Comparison of ENCODE assay signal across 2 cellular contexts in the genomic region with DNA sequence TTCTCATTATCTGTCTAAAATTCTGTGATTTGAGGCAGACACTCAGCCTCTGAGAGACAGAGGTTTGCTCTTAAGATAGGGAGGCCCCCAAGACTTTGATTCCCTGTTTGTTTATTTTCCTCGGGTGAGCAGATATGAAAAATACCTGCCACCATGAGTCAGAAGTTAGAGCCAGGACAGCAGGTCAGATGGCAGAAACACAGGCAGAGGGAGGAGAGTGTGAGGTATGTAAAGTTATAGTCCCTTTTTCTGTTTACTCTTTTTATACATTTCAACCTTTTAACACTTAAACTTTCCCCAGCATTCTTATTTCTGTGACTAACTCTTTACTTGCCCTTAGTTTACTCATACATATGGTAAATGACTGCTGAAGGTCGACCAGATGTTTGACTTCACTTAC.
TF ChIP-seq lines count a peak whose summit lies in the region.

No MANE protein-coding gene starts in this region.

TF ChIP-seq in A549, 52 proteins besides CTCF, POLR2A, EP300 and RAD21:
- TF ChIP-seq FOSB (CRISPR knock-in tag; IDR thresholded peaks at IDR 0.05): no peak
- TF ChIP-seq, protein P1, sequence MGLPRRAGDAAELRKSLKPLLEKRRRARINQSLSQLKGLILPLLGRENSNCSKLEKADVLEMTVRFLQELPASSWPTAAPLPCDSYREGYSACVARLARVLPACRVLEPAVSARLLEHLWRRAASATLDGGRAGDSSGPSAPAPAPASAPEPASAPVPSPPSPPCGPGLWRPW (IDR thresholded peaks at IDR 0.05): no peak
- TF ChIP-seq SREBF2 (IDR thresholded peaks at IDR 0.05): no peak
- TF ChIP-seq, protein P2, sequence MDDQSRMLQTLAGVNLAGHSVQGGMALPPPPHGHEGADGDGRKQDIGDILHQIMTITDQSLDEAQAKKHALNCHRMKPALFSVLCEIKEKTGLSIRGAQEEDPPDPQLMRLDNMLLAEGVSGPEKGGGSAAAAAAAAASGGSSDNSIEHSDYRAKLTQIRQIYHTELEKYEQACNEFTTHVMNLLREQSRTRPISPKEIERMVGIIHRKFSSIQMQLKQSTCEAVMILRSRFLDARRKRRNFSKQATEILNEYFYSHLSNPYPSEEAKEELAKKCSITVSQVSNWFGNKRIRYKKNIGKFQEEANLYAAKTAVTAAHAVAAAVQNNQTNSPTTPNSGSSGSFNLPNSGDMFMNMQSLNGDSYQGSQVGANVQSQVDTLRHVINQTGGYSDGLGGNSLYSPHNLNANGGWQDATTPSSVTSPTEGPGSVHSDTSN (IDR thresholded peaks at IDR 0.05): no peak
- no peak for TF ChIP-seq ESRRA (IDR thresholded peaks at IDR 0.05; ENCODE audit: borderline replicate concordance, low read length)
- no peak for TF ChIP-seq JUN (IDR thresholded peaks at IDR 0.05)
- TF ChIP-seq TP53 (CRISPR knock-in tag; IDR thresholded peaks at IDR 0.05): no peak
- TF ChIP-seq CHD2 (IDR thresholded peaks at IDR 0.05; ENCODE audit: low read length, partially characterized antibody): no peak
- TF ChIP-seq, protein P3, sequence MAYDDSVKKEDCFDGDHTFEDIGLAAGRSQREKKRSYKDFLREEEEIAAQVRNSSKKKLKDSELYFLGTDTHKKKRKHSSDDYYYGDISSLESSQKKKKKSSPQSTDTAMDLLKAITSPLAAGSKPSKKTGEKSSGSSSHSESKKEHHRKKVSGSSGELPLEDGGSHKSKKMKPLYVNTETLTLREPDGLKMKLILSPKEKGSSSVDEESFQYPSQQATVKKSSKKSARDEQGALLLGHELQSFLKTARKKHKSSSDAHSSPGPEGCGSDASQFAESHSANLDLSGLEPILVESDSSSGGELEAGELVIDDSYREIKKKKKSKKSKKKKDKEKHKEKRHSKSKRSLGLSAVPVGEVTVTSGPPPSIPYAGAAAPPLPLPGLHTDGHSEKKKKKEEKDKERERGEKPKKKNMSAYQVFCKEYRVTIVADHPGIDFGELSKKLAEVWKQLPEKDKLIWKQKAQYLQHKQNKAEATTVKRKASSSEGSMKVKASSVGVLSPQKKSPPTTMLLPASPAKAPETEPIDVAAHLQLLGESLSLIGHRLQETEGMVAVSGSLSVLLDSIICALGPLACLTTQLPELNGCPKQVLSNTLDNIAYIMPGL (CRISPR knock-in tag; IDR thresholded peaks at IDR 0.05; ENCODE audit: borderline replicate concordance): no peak
- TF ChIP-seq NR3C1 (IDR thresholded peaks at IDR 0.05): no peak
- TF ChIP-seq, protein P4, sequence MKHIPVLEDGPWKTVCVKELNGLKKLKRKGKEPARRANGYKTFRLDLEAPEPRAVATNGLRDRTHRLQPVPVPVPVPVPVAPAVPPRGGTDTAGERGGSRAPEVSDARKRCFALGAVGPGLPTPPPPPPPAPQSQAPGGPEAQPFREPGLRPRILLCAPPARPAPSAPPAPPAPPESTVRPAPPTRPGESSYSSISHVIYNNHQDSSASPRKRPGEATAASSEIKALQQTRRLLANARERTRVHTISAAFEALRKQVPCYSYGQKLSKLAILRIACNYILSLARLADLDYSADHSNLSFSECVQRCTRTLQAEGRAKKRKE (CRISPR knock-in tag; IDR thresholded peaks at IDR 0.05; ENCODE audit: low read depth): no peak
- TF ChIP-seq JUNB (IDR thresholded peaks at IDR 0.05): no peak
- TF ChIP-seq KDM5A (IDR thresholded peaks at IDR 0.05): no peak
- TF ChIP-seq ZC3H11A (IDR thresholded peaks at IDR 0.05): no peak
- no peak for TF ChIP-seq REST (IDR thresholded peaks at IDR 0.05)
- no peak for TF ChIP-seq RNF2 (IDR thresholded peaks at IDR 0.05; ENCODE audit: borderline replicate concordance, low read depth)
- no peak for TF ChIP-seq MAFK (IDR thresholded peaks at IDR 0.05; ENCODE audit: partially characterized antibody)
- TF ChIP-seq FOSL2 (IDR thresholded peaks at IDR 0.05): no peak
- no peak for TF ChIP-seq FOSL2 (CRISPR knock-in tag; IDR thresholded peaks at IDR 0.05)
TF ChIP-seq in A549: peak in this region for 0.

TF ChIP-seq in H1, 55 proteins besides CTCF, POLR2A, EP300 and RAD21:
- TF ChIP-seq TCF12 (IDR thresholded peaks at IDR 0.05; ENCODE audit: low read depth, low read length) (no peak), POLR2AphosphoS5 (IDR thresholded peaks at IDR 0.05; ENCODE audit: low read depth, low read length) (no peak), CEBPB (IDR thresholded peaks at IDR 0.05; ENCODE audit: low read depth, low read length) (no peak), SIN3A (conservative IDR thresholded peaks at IDR 0.05 in 1 of 2, IDR thresholded peaks at IDR 0.05 in 1 of 2; ENCODE audit: low read depth in 1 of 2, low read length in 2 of 2) (no peak), SP4 (IDR thresholded peaks at IDR 0.05; ENCODE audit: low read length) (no peak), NANOG (IDR thresholded peaks at IDR 0.05; ENCODE audit: insufficient read depth, low read depth, low read length, poor library complexity, severe bottlenecking) (no peak), SUZ12 (IDR thresholded peaks at IDR 0.05; ENCODE audit: low read length) (no peak), GABPA (IDR thresholded peaks at IDR 0.05; ENCODE audit: borderline replicate concordance, insufficient read depth, low read length) (no peak), HDAC2 (IDR thresholded peaks at IDR 0.05; ENCODE audit: borderline replicate concordance in 1 of 2, low read depth in 2 of 2, low read length in 2 of 2) (no peak)
- TF ChIP-seq, protein P5, sequence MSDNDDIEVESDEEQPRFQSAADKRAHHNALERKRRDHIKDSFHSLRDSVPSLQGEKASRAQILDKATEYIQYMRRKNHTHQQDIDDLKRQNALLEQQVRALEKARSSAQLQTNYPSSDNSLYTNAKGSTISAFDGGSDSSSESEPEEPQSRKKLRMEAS (IDR thresholded peaks at IDR 0.05): no peak
